Comparison of ENCODE assay signal across 19 cellular contexts in the genomic region with DNA sequence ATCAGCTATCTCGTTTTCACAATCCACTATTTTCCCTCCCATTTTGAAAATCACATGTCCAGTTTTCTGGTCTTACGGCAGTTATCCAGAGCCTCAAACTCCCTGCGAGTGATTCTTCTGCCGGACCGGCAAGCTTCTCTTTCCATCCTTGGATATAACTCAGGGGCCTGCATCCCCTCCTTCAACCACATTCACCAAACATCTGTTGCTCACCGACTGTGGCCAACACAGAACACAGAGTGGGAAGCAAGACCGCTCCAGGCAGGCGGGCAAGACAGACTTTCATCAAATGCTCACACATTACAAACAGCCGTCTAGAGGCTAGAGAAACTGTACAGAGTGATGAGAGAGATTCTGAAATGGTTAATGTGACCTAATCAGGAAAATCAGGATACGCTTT. TPM values are rescaled to one million over a fixed set of nuclear protein-coding genes. Genes with fewer than 3 reads are reported as not detected.
"Had no signal": no experiment of that assay in that cellular context is flagged by ENCODE, and none has a peak within 500 bp of the region (broad histone marks: within the 10 kb centered on the region; RNA-seq: fewer than 3 reads in every experiment).

No MANE protein-coding gene starts in this region.

- H3K36me3 Mint-ChIP-seq: naive thymus-derived CD4-positive, alpha-beta T cell had no signal

- H3K4me3 Mint-ChIP-seq: dendritic cell treated with granulocyte-macrophage colony-stimulating factor and Interleukin-4, amounts not matched to agents 40 ng/mL and 50 ng/mL, for 4 days; naive thymus-derived CD4-positive, alpha-beta T cell; stimulated activated naive B cell treated with anti-CD40 and anti-IgM and Interleukin-4, amounts not matched to agents 10 μg/mL and 1 μg/mL and 100 μg/mL, for 72 hours; stimulated activated naive CD8-positive, alpha-beta T cell treated with anti-CD3 and anti-CD28 coated beads, Interleukin-15, amount 100 ng/mL, for 72 hours had no signal

- H3K27me3 ChIP-seq: testis, transverse colon had no signal

- H3K27ac Mint-ChIP-seq: dendritic cell treated with granulocyte-macrophage colony-stimulating factor and Interleukin-4, amounts not matched to agents 40 ng/mL and 50 ng/mL, for 4 days; stimulated activated naive CD8-positive, alpha-beta T cell treated with anti-CD3 and anti-CD28 coated beads, Interleukin-15, amount 100 ng/mL, for 72 hours had no signal

- H3K9me3 ChIP-seq: psoas muscle, testis, transverse colon had no signal

- H3K4me1 ChIP-seq: parathyroid adenoma, psoas muscle, testis had no signal

- DNase-seq: cerebellar nuclear complex; erythroblast; foreskin melanocyte; head of caudate nucleus; hippocampal formation; mammary epithelial cell; naive thymus-derived CD4-positive, alpha-beta T cell; psoas muscle; retina; stimulated activated CD4-positive, alpha-beta T cell treated with anti-CD3 and anti-CD28 coated beads, Interleukin-2, amount 100 ng/mL, for 24 hours; stimulated activated CD4-positive, alpha-beta T cell treated with anti-CD3 and anti-CD28 coated beads, Interleukin-4, amount 100 ng/mL, for 4 hours; stimulated activated naive B cell treated with anti-CD40 and anti-IgM and Interleukin-4, amounts not matched to agents 10 μg/mL and 1 μg/mL and 100 μg/mL, for 72 hours; stimulated activated naive CD8-positive, alpha-beta T cell treated with anti-CD3 and anti-CD28 coated beads, Interleukin-15, amount 100 ng/mL, for 72 hours; testis; transverse colon had no signal

- H3K27me3 Mint-ChIP-seq: naive thymus-derived CD4-positive, alpha-beta T cell had no signal

- H3K4me3 ChIP-seq: psoas muscle, skin epidermis, testis, transverse colon had no signal

- H3K9ac ChIP-seq: parathyroid adenoma had no signal

- H2AFZ ChIP-seq: parathyroid adenoma had no signal

- H3K27ac ChIP-seq: parathyroid adenoma, psoas muscle, skin epidermis, testis had no signal

- H3K36me3 ChIP-seq: transverse colon had no signal

- H3K79me2 ChIP-seq: parathyroid adenoma had no signal

- H3K9me3 Mint-ChIP-seq: dendritic cell treated with granulocyte-macrophage colony-stimulating factor and Interleukin-4, amounts not matched to agents 40 ng/mL and 50 ng/mL, for 4 days; stimulated activated naive B cell treated with anti-CD40 and anti-IgM and Interleukin-4, amounts not matched to agents 10 μg/mL and 1 μg/mL and 100 μg/mL, for 72 hours; stimulated activated naive CD8-positive, alpha-beta T cell treated with anti-CD3 and anti-CD28 coated beads, Interleukin-15, amount 100 ng/mL, for 72 hours had no signal

RNA-seq across cellular contexts. Expression of a gene that starts 7.6 kb away (rescaled TPM):
- total RNA-seq: mononuclear cell had no signal
